In genomic region chr6:37632989-37633550, GRCh38 we compare ENCODE assay signal across 17 cellular contexts.
DNase-seq lines count a peak whose midpoint lies in the region; ATAC-seq and TF ChIP-seq lines count a peak whose summit lies in the region.
"Had no signal": no experiment of that assay in that cellular context is flagged by ENCODE, and none has a peak within 500 bp of the region (broad histone marks: within the 10 kb centered on the region; RNA-seq: fewer than 3 reads in every experiment).

No MANE protein-coding gene starts in this region.

- H4K91ac ChIP-seq in neuronal stem cell (ENCODE audit: low read depth, low read length, poor library complexity), result no peak overlapping the region

- TF ChIP-seq CTCF in HEK293 (tag by site-specific recombination; IDR thresholded peaks at IDR 0.05) (no peak), glutamatergic neuron (IDR thresholded peaks at IDR 0.05; ENCODE audit: partially characterized antibody, unreplicated experiment) (no peak), breast epithelium (IDR thresholded peaks at IDR 0.05) (no peak)

- H2AFZ ChIP-seq in neuronal stem cell (ENCODE audit: low read length), result no peak overlapping the region

- CTCF ChIA-PET in HEK293 (lab: Yijun Ruan, JAX), result interaction anchor here (0.6 to 1.4 kb wide), 3 partner anchors 20 to 1018 kb away, joined by 3 to 7 read pairs (median 4); no protein-coding TSS in a partner anchor

- no peak overlapping the region for H2AK5ac ChIP-seq in neuronal stem cell (ENCODE audit: low read depth, low read length)

- no peak overlapping the region for H3K9ac ChIP-seq in neuronal stem cell (ENCODE audit: low read depth, low read length, poor library complexity)
- H3K9ac ChIP-seq: BLaER1 had no signal

- H3K27me3 ChIP-seq in neuronal stem cell (ENCODE audit: control insufficient read depth in 3 of 3, insufficient read depth in 3 of 3, low read depth in 1 of 3, low read length in 3 of 3) (peaks cover 0 to 4% (median 0%) of the 10 kb centered on the region in 3 experiments), breast epithelium (no peaks in the 10 kb centered on the region)
- H3K27me3 ChIP-seq: BLaER1 had no signal

- intact Hi-C loops in Right ventricle myocardium inferior (cut with DNase I) (no loop called here), left cardiac atrium (cut with DNase I) (no loop called here), breast epithelium (cut with DNase I; ENCODE audit: low total_unique reads) (no loop called here)

- peaks cover 45% of the 10 kb centered on the region for H3K9me3 Mint-ChIP-seq in glutamatergic neuron (ENCODE audit: unreplicated experiment)
- H3K9me3 Mint-ChIP-seq in activated T-cell treated with anti-CD3 and anti-CD28 coated beads, Interleukin-2, amount 50 U/mL, for 24 hours, result no peaks in the 10 kb centered on the region
- H3K9me3 Mint-ChIP-seq: CD14-positive monocyte; CD4-positive, alpha-beta memory T cell had no signal

- H2BK15ac ChIP-seq in neuronal stem cell (ENCODE audit: low read length), result no peak overlapping the region

- peak; percentile 44 for DNase-seq in Right ventricle myocardium inferior (ENCODE audit: missing footprints)
- no peak for DNase-seq in left cardiac atrium
- no peak for DNase-seq in glutamatergic neuron
- no peak for DNase-seq in neuronal stem cell (ENCODE audit: low spot score)
- no peak for DNase-seq in activated T-cell treated with anti-CD3 and anti-CD28 coated beads, Interleukin-2, amount 50 U/mL, for 24 hours
- no peak for DNase-seq in breast epithelium (ENCODE audit: low spot score in 2 of 2)
- DNase-seq: 8988T; CD4-positive, alpha-beta memory T cell; DMS153; DMS79; GDM1; GOT3 had no signal

- H2BK5ac ChIP-seq in neuronal stem cell (ENCODE audit: low read length), result no peak overlapping the region

- H3K79me1 ChIP-seq in neuronal stem cell (ENCODE audit: low read depth, low read length), result no peaks in the 10 kb centered on the region

- H3K27ac ChIP-seq in HEK293 (ENCODE audit: extremely low read depth, low read depth, low read length) (no peak overlapping the region), neuronal stem cell (replicated peaks; ENCODE audit: low read length) (no peak overlapping the region), breast epithelium (no peak overlapping the region)
- H3K27ac ChIP-seq: BLaER1 had no signal

- H3K14ac ChIP-seq in neuronal stem cell (ENCODE audit: low read length), result no peak overlapping the region

- H3K27me3 Mint-ChIP-seq in glutamatergic neuron (ENCODE audit: unreplicated experiment), result peaks cover 29% of the 10 kb centered on the region
- H3K27me3 Mint-ChIP-seq in activated T-cell treated with anti-CD3 and anti-CD28 coated beads, Interleukin-2, amount 50 U/mL, for 24 hours, result no peaks in the 10 kb centered on the region
- H3K27me3 Mint-ChIP-seq: CD4-positive, alpha-beta memory T cell had no signal

- WGBS in neuronal stem cell (ENCODE audit: extremely low coverage in 2 of 2, insufficient read length in 2 of 2, insufficient replicate concordance in 1 of 2), 2 donors, result no CpG with 5 or more reads among the region's 11 CpGs

- H3K4me3 ChIP-seq in HEK293 (ENCODE audit: low read depth, low read length) (no peak overlapping the region), neuronal stem cell (ENCODE audit: low read length in 2 of 2) (no peak overlapping the region), breast epithelium (no peak overlapping the region)
- H3K4me3 ChIP-seq: BLaER1 had no signal

- no peak overlapping the region for H3K4me2 ChIP-seq in neuronal stem cell (ENCODE audit: insufficient read depth, low read length, poor library complexity, severe bottlenecking)
- H3K4me2 ChIP-seq: BLaER1 had no signal

- no peak for TF ChIP-seq POLR2A in breast epithelium (IDR thresholded peaks at IDR 0.05)

- peak overlapping the region; percentile 74 for H4K8ac ChIP-seq in neuronal stem cell (ENCODE audit: low read depth, low read length)

- H3K18ac ChIP-seq in neuronal stem cell (ENCODE audit: low read length), result peak overlapping the region; percentile 11

- no peak overlapping the region for H2BK12ac ChIP-seq in neuronal stem cell (ENCODE audit: low read length)

- H3K36me3 Mint-ChIP-seq in glutamatergic neuron (ENCODE audit: unreplicated experiment), result no peaks in the 10 kb centered on the region
- H3K36me3 Mint-ChIP-seq in activated T-cell treated with anti-CD3 and anti-CD28 coated beads, Interleukin-2, amount 50 U/mL, for 24 hours (ENCODE audit: low read depth), result no peaks in the 10 kb centered on the region
- H3K36me3 Mint-ChIP-seq: CD14-positive monocyte had no signal

- H3K4me1 Mint-ChIP-seq in glutamatergic neuron (ENCODE audit: low read depth, unreplicated experiment), result peaks cover 14% of the 10 kb centered on the region
- peaks cover 12% of the 10 kb centered on the region for H3K4me1 Mint-ChIP-seq in activated T-cell treated with anti-CD3 and anti-CD28 coated beads, Interleukin-2, amount 50 U/mL, for 24 hours (ENCODE audit: low read depth)

- H3K9me3 ChIP-seq in HEK293 (ENCODE audit: control insufficient read depth, insufficient read depth, low read depth, low read length) (no peaks in the 10 kb centered on the region), neuronal stem cell (replicated peaks in 1 of 2; ENCODE audit: control insufficient read depth in 2 of 2, insufficient read depth in 1 of 2, low read depth in 1 of 2, low read length in 2 of 2) (no peaks in the 10 kb centered on the region), breast epithelium (no peaks in the 10 kb centered on the region)
- H3K9me3 ChIP-seq: BLaER1 had no signal

- H3K4me1 ChIP-seq in HEK293 (ENCODE audit: control insufficient read depth, insufficient read depth, low read length) (no peaks in the 10 kb centered on the region; the same call in 1 of the 2 replicates), neuronal stem cell (ENCODE audit: control insufficient read depth in 2 of 2, insufficient read depth in 1 of 2, low read depth in 1 of 2, low read length in 2 of 2) (peaks cover under 1% of the 10 kb centered on the region in 2 donors), breast epithelium (no peaks in the 10 kb centered on the region)

- ATAC-seq in Right ventricle myocardium inferior, result peak; percentile 22
- no peak for ATAC-seq in left cardiac atrium
- ATAC-seq in GM21390 (IDR thresholded peaks at IDR 0.05; ENCODE audit: unreplicated experiment), result no peak
- ATAC-seq: HCT116 had no signal

- no peaks in the 10 kb centered on the region for H3K36me3 ChIP-seq in HEK293 (ENCODE audit: control insufficient read depth in 2 of 2, insufficient read depth in 1 of 2, low read length in 2 of 2)
- H3K36me3 ChIP-seq in neuronal stem cell (replicated peaks in 1 of 2; ENCODE audit: control insufficient read depth in 2 of 2, insufficient read depth in 2 of 2, low read length in 2 of 2), result no peaks in the 10 kb centered on the region
- no peaks in the 10 kb centered on the region for H3K36me3 ChIP-seq in breast epithelium
- H3K36me3 ChIP-seq: BLaER1 had no signal

- H3K27ac Mint-ChIP-seq in glutamatergic neuron (ENCODE audit: unreplicated experiment), result peak overlapping the region; percentile 52
- no peak overlapping the region for H3K27ac Mint-ChIP-seq in activated T-cell treated with anti-CD3 and anti-CD28 coated beads, Interleukin-2, amount 50 U/mL, for 24 hours

- H3K4ac ChIP-seq in neuronal stem cell (ENCODE audit: low read length), result no peak overlapping the region

- POLR2A ChIA-PET in HEK293 (lab: Yijun Ruan, JAX), result no interaction called here

- H2BK120ac ChIP-seq in neuronal stem cell (ENCODE audit: low read depth, low read length), result no peak overlapping the region

- no peak overlapping the region for H3K23ac ChIP-seq in neuronal stem cell (ENCODE audit: low read depth, low read length, poor library complexity)

- no peak overlapping the region for H3K4me3 Mint-ChIP-seq in glutamatergic neuron (ENCODE audit: unreplicated experiment)
- no peak overlapping the region for H3K4me3 Mint-ChIP-seq in activated T-cell treated with anti-CD3 and anti-CD28 coated beads, Interleukin-2, amount 50 U/mL, for 24 hours
- H3K4me3 Mint-ChIP-seq: CD14-positive monocyte; CD4-positive, alpha-beta memory T cell had no signal

TF ChIP-seq in HEK293, 187 proteins besides CTCF, POLR2A, EP300 and RAD21:
- TF ChIP-seq KLF1 (tag by site-specific recombination; IDR thresholded peaks at IDR 0.05) (peak; percentile 56), MEIS1 (CRISPR knock-in tag; IDR thresholded peaks at IDR 0.05; ENCODE audit: borderline replicate concordance) (no peak), ZBTB20 (tag by site-specific recombination; IDR thresholded peaks at IDR 0.05) (no peak)
